ENCODE assay signal across 2 cellular contexts in genomic region chr20:32501709-32502108, GRCh38.
TF ChIP-seq lines count a peak whose summit lies in the region.

No MANE protein-coding gene starts in this region.

TF ChIP-seq in SK-N-SH treated with all-trans-retinoic acid at 6 μM for 48 hours, 23 proteins besides CTCF, POLR2A, EP300 and RAD21:
- peak; percentile 70; the same call in 1 of the 2 replicates for TF ChIP-seq ZNF70 (CRISPR knock-in tag; IDR thresholded peaks at IDR 0.05)
- TF ChIP-seq ESRRG (CRISPR knock-in tag; IDR thresholded peaks at IDR 0.05): no peak
- TF ChIP-seq CREB5 (CRISPR knock-in tag; IDR thresholded peaks at IDR 0.05; ENCODE audit: low read depth): no peak
TF ChIP-seq in SK-N-SH treated with all-trans-retinoic acid at 6 μM for 48 hours: peak in this region for 1.

TF ChIP-seq in SK-N-SH, 30 proteins besides CTCF, POLR2A, EP300 and RAD21:
- TF ChIP-seq CHD2 (IDR thresholded peaks at IDR 0.05; ENCODE audit: low read length, partially characterized antibody) (no peak), REST (IDR thresholded peaks at IDR 0.05; ENCODE audit: low read depth, low read length) (no peak), GABPA (IDR thresholded peaks at IDR 0.05; ENCODE audit: low read depth) (no peak), MXI1 (IDR thresholded peaks at IDR 0.05; ENCODE audit: low read depth, low read length) (no peak), MAX (IDR thresholded peaks at IDR 0.05; ENCODE audit: low read depth) (no peak), POLR2AphosphoS5 (IDR thresholded peaks at IDR 0.05; ENCODE audit: low read depth, low read length) (no peak), RXRA (IDR thresholded peaks at IDR 0.05; ENCODE audit: borderline replicate concordance, low read depth) (no peak), FOSL2 (IDR thresholded peaks at IDR 0.05; ENCODE audit: borderline replicate concordance, low read depth) (no peak), ZBTB33 (IDR thresholded peaks at IDR 0.05; ENCODE audit: borderline replicate concordance, low read depth) (no peak), NFIC (IDR thresholded peaks at IDR 0.05; ENCODE audit: borderline replicate concordance) (no peak), RCOR1 (IDR thresholded peaks at IDR 0.05; ENCODE audit: low read length) (no peak), SMC3 (IDR thresholded peaks at IDR 0.05; ENCODE audit: low read depth, low read length) (no peak), IRF3 (IDR thresholded peaks at IDR 0.05; ENCODE audit: low read depth, low read length) (no peak), NRF1 (IDR thresholded peaks at IDR 0.05; ENCODE audit: low read depth, low read length) (no peak), SIN3A (IDR thresholded peaks at IDR 0.05; ENCODE audit: borderline replicate concordance, low read depth, low read length) (no peak), PBX3 (IDR thresholded peaks at IDR 0.05) (no peak), FOXM1 (IDR thresholded peaks at IDR 0.05; ENCODE audit: low read depth) (no peak), TEAD4 (IDR thresholded peaks at IDR 0.05; ENCODE audit: borderline replicate concordance, insufficient read depth) (no peak), EZH2phosphoT487 (IDR thresholded peaks at IDR 0.05; ENCODE audit: borderline replicate concordance, low read depth) (no peak)
